ENCODE assay signal across 1 cellular context in the genomic region with DNA sequence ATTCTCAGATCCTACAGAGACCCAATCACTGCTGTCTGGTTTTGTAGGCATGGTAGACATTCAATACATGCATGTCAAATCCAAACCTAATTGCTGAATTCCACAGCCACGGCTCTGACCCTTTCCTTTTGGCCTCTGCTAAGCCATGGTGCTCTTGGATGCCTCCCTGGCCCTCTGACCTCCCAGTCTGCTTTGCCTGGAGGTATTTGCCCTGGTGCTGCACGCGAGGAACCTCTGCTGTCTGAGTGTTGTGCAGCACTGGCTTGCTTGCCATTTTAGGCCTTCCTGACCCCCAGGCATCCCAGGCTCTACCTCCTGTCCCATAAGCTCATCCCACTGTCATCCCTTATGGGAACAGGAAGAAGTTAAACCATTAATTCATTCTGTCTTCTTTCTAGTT.
TF ChIP-seq lines count a peak whose summit lies in the region.

No MANE protein-coding gene starts in this region.

TF ChIP-seq in A549, 52 proteins besides CTCF, POLR2A, EP300 and RAD21 (continued from another document):
- TF ChIP-seq HMGXB4 (CRISPR knock-in tag; IDR thresholded peaks at IDR 0.05; ENCODE audit: borderline replicate concordance) = no peak
- no peak for TF ChIP-seq E2F6 (IDR thresholded peaks at IDR 0.05; ENCODE audit: borderline replicate concordance, low read depth)
- no peak for TF ChIP-seq HDAC2 (IDR thresholded peaks at IDR 0.05)
- TF ChIP-seq RNF2 (IDR thresholded peaks at IDR 0.05; ENCODE audit: borderline replicate concordance, low read depth) = no peak
- TF ChIP-seq, protein P1, sequence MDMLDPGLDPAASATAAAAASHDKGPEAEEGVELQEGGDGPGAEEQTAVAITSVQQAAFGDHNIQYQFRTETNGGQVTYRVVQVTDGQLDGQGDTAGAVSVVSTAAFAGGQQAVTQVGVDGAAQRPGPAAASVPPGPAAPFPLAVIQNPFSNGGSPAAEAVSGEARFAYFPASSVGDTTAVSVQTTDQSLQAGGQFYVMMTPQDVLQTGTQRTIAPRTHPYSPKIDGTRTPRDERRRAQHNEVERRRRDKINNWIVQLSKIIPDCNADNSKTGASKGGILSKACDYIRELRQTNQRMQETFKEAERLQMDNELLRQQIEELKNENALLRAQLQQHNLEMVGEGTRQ (IDR thresholded peaks at IDR 0.05) = no peak
- TF ChIP-seq TP53 (CRISPR knock-in tag; IDR thresholded peaks at IDR 0.05) = no peak
- TF ChIP-seq HOXB5 (CRISPR knock-in tag; IDR thresholded peaks at IDR 0.05) = no peak
- TF ChIP-seq, protein P2, sequence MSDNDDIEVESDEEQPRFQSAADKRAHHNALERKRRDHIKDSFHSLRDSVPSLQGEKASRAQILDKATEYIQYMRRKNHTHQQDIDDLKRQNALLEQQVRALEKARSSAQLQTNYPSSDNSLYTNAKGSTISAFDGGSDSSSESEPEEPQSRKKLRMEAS (IDR thresholded peaks at IDR 0.05) = no peak
- no peak for TF ChIP-seq MYC (IDR thresholded peaks at IDR 0.05; ENCODE audit: borderline replicate concordance, low read length)
- no peak for TF ChIP-seq CHD2 (IDR thresholded peaks at IDR 0.05; ENCODE audit: low read length, partially characterized antibody)
